In the genomic region with DNA sequence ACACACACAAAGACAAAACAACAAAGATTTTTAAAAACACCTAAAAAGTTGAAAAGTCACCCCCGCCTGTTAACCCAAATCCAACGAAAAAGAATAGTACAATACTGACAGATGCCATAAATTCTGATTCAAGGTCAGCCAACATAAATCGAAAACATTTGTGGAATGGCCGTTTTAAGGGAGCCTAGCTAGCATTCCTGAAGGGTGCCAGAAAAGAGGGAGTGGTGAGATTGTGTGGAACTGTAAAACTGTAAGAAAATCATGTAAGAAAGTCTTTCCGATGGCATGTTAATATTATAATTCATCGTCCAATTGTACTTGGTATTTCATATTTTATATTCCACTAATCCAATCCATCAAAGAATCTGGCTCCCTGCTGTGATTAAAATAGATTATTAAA, we compare ENCODE assay signal across 1 cellular context.
TF ChIP-seq lines count a peak whose summit lies in the region.

No MANE protein-coding gene starts in this region.

TF ChIP-seq in endothelial cell of umbilical vein, 7 proteins besides CTCF, POLR2A, EP300 and RAD21 (continued from another document):
- TF ChIP-seq POLR2AphosphoS5 (IDR thresholded peaks at IDR 0.05; ENCODE audit: insufficient read depth, low read depth, low read length) (no peak), MYC (IDR thresholded peaks at IDR 0.05; ENCODE audit: low read depth, low read length) (no peak)
